ENCODE assay signal across 25 cellular contexts in genomic region chr9:20135119-20135697, GRCh38.
"Had no signal": no experiment of that assay in that cellular context is flagged by ENCODE, and none has a peak within 500 bp of the region (broad histone marks: within the 10 kb centered on the region; RNA-seq: fewer than 3 reads in every experiment).

No MANE protein-coding gene starts in this region.

- H3K9me3 ChIP-seq: breast epithelium, heart right ventricle, left lung, testis, vagina had no signal

- H3K27ac Mint-ChIP-seq: activated naive CD8-positive, alpha-beta T cell treated with anti-CD3 and anti-CD28 coated beads for 36 hours; mesothelial cell of epicardium; naive thymus-derived CD8-positive, alpha-beta T cell; neural progenitor cell; stimulated activated naive B cell treated with anti-CD40 and anti-IgM and Interleukin-4, amounts not matched to agents 10 μg/mL and 1 μg/mL and 100 μg/mL, for 72 hours; T-helper 2 cell treated with Interferon-gamma antibody and Interleukin-4, amounts not matched to agents 5 μg/mL and 100 μg/mL, for 36 hours; type B pancreatic cell had no signal

- H3K4me1 ChIP-seq: breast epithelium, heart right ventricle, left lung, testis, vagina had no signal

- DNase-seq: activated CD4-positive, alpha-beta T cell treated with anti-CD3 and anti-CD28 coated beads for 4 hours; activated CD4-positive, alpha-beta T cell treated with anti-CD3 and anti-CD28 coated beads, Interleukin-2, amount 50 U/mL, for 48 hours; activated CD4-positive, CD25-positive, alpha-beta regulatory T cell; activated CD8-positive, alpha-beta memory T cell treated with anti-CD3 and anti-CD28 coated beads, Interleukin-2, amount 50 U/mL, for 48 hours; activated naive CD4-positive, alpha-beta T cell treated with Interleukin-2 at 50 U/mL for 16 hours; activated naive CD8-positive, alpha-beta T cell treated with anti-CD3 and anti-CD28 coated beads for 36 hours; activated T-cell treated with anti-CD3 and anti-CD28 coated beads, Interleukin-2, amount 50 U/mL, for 4 hours; heart right ventricle; left lung; mammary epithelial cell; naive thymus-derived CD8-positive, alpha-beta T cell; stimulated activated CD4-positive, alpha-beta T cell treated with anti-CD3 and anti-CD28 coated beads, Interleukin-15, amount 100 ng/mL, for 24 hours; stimulated activated naive B cell treated with anti-CD40 and anti-IgM and Interleukin-4, amounts not matched to agents 10 μg/mL and 1 μg/mL and 100 μg/mL, for 72 hours; testis had no signal

- H3K4me3 ChIP-seq: breast epithelium, coronary artery, heart right ventricle, left lung, neural progenitor cell, smooth muscle cell, testis, vagina had no signal

- ATAC-seq: activated T-cell treated with anti-CD3 and anti-CD28 coated beads, Interleukin-2, amount 50 U/mL, for 4 hours; heart right ventricle; left lung; naive thymus-derived CD8-positive, alpha-beta T cell; sciatic nerve; stimulated activated naive B cell treated with anti-CD40 and anti-IgM and Interleukin-4, amounts not matched to agents 10 μg/mL and 1 μg/mL and 100 μg/mL, for 72 hours had no signal

- H3K4me3 Mint-ChIP-seq: activated naive CD8-positive, alpha-beta T cell treated with anti-CD3 and anti-CD28 coated beads for 36 hours; activated T-cell treated with anti-CD3 and anti-CD28 coated beads, Interleukin-2, amount 50 U/mL, for 4 hours; central memory CD8-positive, alpha-beta T cell; mesothelial cell of epicardium; naive thymus-derived CD8-positive, alpha-beta T cell; neural progenitor cell; stimulated activated naive B cell treated with anti-CD40 and anti-IgM and Interleukin-4, amounts not matched to agents 10 μg/mL and 1 μg/mL and 100 μg/mL, for 72 hours; T-helper 2 cell treated with Interferon-gamma antibody and Interleukin-4, amounts not matched to agents 5 μg/mL and 100 μg/mL, for 36 hours; type B pancreatic cell had no signal

- H3K27ac ChIP-seq: breast epithelium, coronary artery, heart right ventricle, left lung, neural progenitor cell, testis, vagina had no signal

- H3K9me3 Mint-ChIP-seq: activated naive CD8-positive, alpha-beta T cell treated with anti-CD3 and anti-CD28 coated beads for 36 hours; activated T-cell treated with anti-CD3 and anti-CD28 coated beads, Interleukin-2, amount 50 U/mL, for 4 hours; central memory CD8-positive, alpha-beta T cell; mesothelial cell of epicardium; naive thymus-derived CD8-positive, alpha-beta T cell; neural progenitor cell; stimulated activated naive B cell treated with anti-CD40 and anti-IgM and Interleukin-4, amounts not matched to agents 10 μg/mL and 1 μg/mL and 100 μg/mL, for 72 hours; T-helper 2 cell treated with Interferon-gamma antibody and Interleukin-4, amounts not matched to agents 5 μg/mL and 100 μg/mL, for 36 hours; type B pancreatic cell had no signal

- H3K36me3 ChIP-seq: breast epithelium, heart right ventricle, left lung, neural progenitor cell, vagina had no signal

- H3K27me3 ChIP-seq: breast epithelium, heart right ventricle, left lung, neural progenitor cell, testis, vagina had no signal

- H3K4me1 Mint-ChIP-seq: activated naive CD8-positive, alpha-beta T cell treated with anti-CD3 and anti-CD28 coated beads for 36 hours; central memory CD8-positive, alpha-beta T cell; mesothelial cell of epicardium; stimulated activated naive B cell treated with anti-CD40 and anti-IgM and Interleukin-4, amounts not matched to agents 10 μg/mL and 1 μg/mL and 100 μg/mL, for 72 hours had no signal

- H3K36me3 Mint-ChIP-seq: activated naive CD8-positive, alpha-beta T cell treated with anti-CD3 and anti-CD28 coated beads for 36 hours; mesothelial cell of epicardium; naive thymus-derived CD8-positive, alpha-beta T cell; neural progenitor cell; stimulated activated naive B cell treated with anti-CD40 and anti-IgM and Interleukin-4, amounts not matched to agents 10 μg/mL and 1 μg/mL and 100 μg/mL, for 72 hours; type B pancreatic cell had no signal

- FAIRE-seq: astrocyte had no signal

- H3K27me3 Mint-ChIP-seq: activated naive CD8-positive, alpha-beta T cell treated with anti-CD3 and anti-CD28 coated beads for 36 hours; central memory CD8-positive, alpha-beta T cell; stimulated activated naive B cell treated with anti-CD40 and anti-IgM and Interleukin-4, amounts not matched to agents 10 μg/mL and 1 μg/mL and 100 μg/mL, for 72 hours had no signal
